In the genomic region with DNA sequence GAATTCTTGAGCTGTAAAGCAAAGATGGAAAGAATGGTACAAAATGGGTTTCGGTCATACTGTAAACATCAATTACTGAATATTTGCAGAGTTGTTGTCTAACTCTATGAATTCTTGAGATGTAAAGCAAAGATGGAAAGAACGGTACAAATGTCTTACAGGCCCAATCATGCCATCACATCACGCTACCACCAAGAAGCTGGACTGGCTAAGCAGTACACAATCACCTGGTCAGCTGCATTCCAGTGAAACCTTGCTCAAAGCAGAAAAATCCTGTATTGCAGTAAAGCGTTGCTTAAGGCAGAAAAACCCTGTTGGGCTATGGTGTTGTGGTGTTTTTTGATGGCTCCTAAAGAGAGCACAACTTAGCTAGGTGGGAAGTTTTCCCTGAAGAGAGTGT, we compare ENCODE assay signal across 29 cellular contexts.
"Had no signal": no experiment of that assay in that cellular context is flagged by ENCODE, and none has a peak within 500 bp of the region (broad histone marks: within the 10 kb centered on the region; RNA-seq: fewer than 3 reads in every experiment).

No MANE protein-coding gene starts in this region.

- H3K27me3 ChIP-seq: esophagus squamous epithelium, heart left ventricle had no signal

- H3K27me3 Mint-ChIP-seq: activated B cell treated with CpG ODN at 0.5 μM for 24 hours; activated CD8-positive, alpha-beta T cell treated with anti-CD3 and anti-CD28 coated beads for 36 hours; activated naive CD8-positive, alpha-beta T cell; activated T-helper 17 cell treated with anti-CD3 and anti-CD28 coated beads, Interleukin-2, amount 50 U/mL, for 72 hours; T-cell had no signal

- H3K4me1 Mint-ChIP-seq: brain had no signal

- H3K4me3 Mint-ChIP-seq: activated B cell treated with CpG ODN at 0.5 μM for 24 hours; activated CD8-positive, alpha-beta T cell treated with anti-CD3 and anti-CD28 coated beads for 36 hours; activated naive CD8-positive, alpha-beta T cell; activated T-cell treated with anti-CD3 and anti-CD28 coated beads, Interleukin-2, amount 50 U/mL, for 4 hours; activated T-helper 17 cell treated with anti-CD3 and anti-CD28 coated beads, Interleukin-2, amount 50 U/mL, for 72 hours; brain; T-cell; T-helper 1 cell treated with Interleukin-12 subunit alpha and Interleukin-12 subunit beta and Interleukin-4 antibody, amounts not matched to agents 30 μg/mL and 1 μg/mL, for 36 hours had no signal

- H3K27ac Mint-ChIP-seq: activated B cell treated with CpG ODN at 0.5 μM for 24 hours; activated CD8-positive, alpha-beta T cell treated with anti-CD3 and anti-CD28 coated beads for 36 hours; activated naive CD8-positive, alpha-beta T cell; activated T-helper 17 cell treated with anti-CD3 and anti-CD28 coated beads, Interleukin-2, amount 50 U/mL, for 72 hours; brain; T-cell; T-helper 1 cell treated with Interleukin-12 subunit alpha and Interleukin-12 subunit beta and Interleukin-4 antibody, amounts not matched to agents 30 μg/mL and 1 μg/mL, for 36 hours had no signal

- H3K4me3 ChIP-seq: esophagus squamous epithelium, heart left ventricle had no signal

- H3K36me3 Mint-ChIP-seq: activated naive CD8-positive, alpha-beta T cell; brain; T-cell had no signal

- H3K9me3 ChIP-seq: esophagus squamous epithelium, heart left ventricle had no signal

- FAIRE-seq: colon, endometrium, endothelial cell of umbilical vein, frontal cortex had no signal

- H3K36me3 ChIP-seq: esophagus squamous epithelium, heart left ventricle, WERI-Rb-1 had no signal

- DNase-seq: activated B cell treated with CpG ODN at 0.5 μM for 24 hours; activated CD4-positive, alpha-beta T cell treated with anti-CD3 and anti-CD28 coated beads for 48 hours; activated CD4-positive, alpha-beta T cell treated with anti-CD3 and anti-CD28 coated beads, Interleukin-2, amount 50 U/mL, for 1 hour; activated CD4-positive, alpha-beta T cell treated with anti-CD3 and anti-CD28 coated beads, Interleukin-2, amount 50 U/mL, for 48 hours; activated CD8-positive, alpha-beta memory T cell treated with anti-CD3 and anti-CD28 coated beads for 24 hours; activated CD8-positive, alpha-beta T cell treated with anti-CD3 and anti-CD28 coated beads for 36 hours; activated effector memory CD4-positive, alpha-beta T cell treated with Interleukin-2 at 50 U/mL for 16 hours; activated gamma-delta T cell treated with Interleukin-2 at 50 U/mL for 16 hours; activated naive CD4-positive, alpha-beta T cell treated with anti-CD3 and anti-CD28 coated beads, Interleukin-2, amount 50 U/mL, for 16 hours; activated naive CD4-positive, alpha-beta T cell treated with Interleukin-2 at 50 U/mL for 16 hours; activated T-cell treated with anti-CD3 and anti-CD28 coated beads, Interleukin-2, amount 50 U/mL, for 4 hours; amniotic stem cell; aorta; caudate nucleus; effector CD8-positive, alpha-beta T cell; esophagus squamous epithelium; heart left ventricle; T-cell; T-helper 9 cell had no signal

- H3K27ac ChIP-seq: epithelial cell of prostate, esophagus squamous epithelium, heart left ventricle had no signal

- H3K9me3 Mint-ChIP-seq: activated B cell treated with CpG ODN at 0.5 μM for 24 hours; activated CD8-positive, alpha-beta T cell treated with anti-CD3 and anti-CD28 coated beads for 36 hours; activated T-cell treated with anti-CD3 and anti-CD28 coated beads, Interleukin-2, amount 50 U/mL, for 4 hours; activated T-helper 17 cell treated with anti-CD3 and anti-CD28 coated beads, Interleukin-2, amount 50 U/mL, for 72 hours; brain; T-cell; T-helper 1 cell treated with Interleukin-12 subunit alpha and Interleukin-12 subunit beta and Interleukin-4 antibody, amounts not matched to agents 30 μg/mL and 1 μg/mL, for 36 hours had no signal
